10 cellular contexts compared by ENCODE assay signal in genomic region chrX:120358687-120359086, GRCh38. TPM values are rescaled to one million over a fixed set of nuclear protein-coding genes. Genes with fewer than 3 reads are reported as not detected.
DNase-seq lines count a peak whose midpoint lies in the region; ATAC-seq lines count a peak whose summit lies in the region.
"Had no signal": no experiment of that assay in that cellular context is flagged by ENCODE, and none has a peak within 500 bp of the region (broad histone marks: within the 10 kb centered on the region; RNA-seq: fewer than 3 reads in every experiment).

No MANE protein-coding gene starts in this region.

- ATAC-seq in GM18502 (IDR thresholded peaks at IDR 0.05; ENCODE audit: poor library complexity, unreplicated experiment) (no peak), GM18907 (IDR thresholded peaks at IDR 0.05; ENCODE audit: unreplicated experiment) (no peak)

- H3K4me1 Mint-ChIP-seq in activated naive CD8-positive, alpha-beta T cell treated with anti-CD3 and anti-CD28 coated beads for 36 hours: peaks cover 7% of the 10 kb centered on the region

- no peaks in the 10 kb centered on the region for H3K9me3 Mint-ChIP-seq in activated naive CD8-positive, alpha-beta T cell treated with anti-CD3 and anti-CD28 coated beads for 36 hours

- H3K36me3 Mint-ChIP-seq in activated naive CD8-positive, alpha-beta T cell treated with anti-CD3 and anti-CD28 coated beads for 36 hours: no peaks in the 10 kb centered on the region

- no peaks in the 10 kb centered on the region for H3K27me3 Mint-ChIP-seq in activated naive CD8-positive, alpha-beta T cell treated with anti-CD3 and anti-CD28 coated beads for 36 hours

- H3K27ac Mint-ChIP-seq in activated naive CD8-positive, alpha-beta T cell treated with anti-CD3 and anti-CD28 coated beads for 36 hours: no peak overlapping the region

- H3K4me3 Mint-ChIP-seq in activated naive CD8-positive, alpha-beta T cell treated with anti-CD3 and anti-CD28 coated beads for 36 hours: no peak overlapping the region

- peak; percentile 27 for DNase-seq in COR-L47 (lab: John Stamatoyannopoulos, UW)
- DNase-seq in HPDE6-E6E7 (ENCODE audit: extremely low spot score): peak; percentile 37
- DNase-seq in activated naive CD8-positive, alpha-beta T cell treated with anti-CD3 and anti-CD28 coated beads for 36 hours: peak; percentile 3
- peak in 42 of 56 donors; percentile 0 to 79 (median 19) for DNase-seq in nucleus accumbens (lab: John Stamatoyannopoulos, UW)
- no peak for DNase-seq in NCI-H2107 (lab: John Stamatoyannopoulos, UW)
- DNase-seq in NCI-H1930 (lab: John Stamatoyannopoulos, UW): no peak
- DNase-seq: midbrain, PC-9 had no signal

RNA-seq across cellular contexts. Expression of gene ATP1B4, which starts 3.2 kb away (rescaled TPM):
- total RNA-seq in activated naive CD8-positive, alpha-beta T cell treated with anti-CD3 and anti-CD28 coated beads for 36 hours: not detected
- total RNA-seq: PC-9 had no signal

RNA-seq across cellular contexts. Expression of gene TMEM255A, which starts 47.4 kb away (rescaled TPM):
- total RNA-seq in activated naive CD8-positive, alpha-beta T cell treated with anti-CD3 and anti-CD28 coated beads for 36 hours: not detected

Comparison
In these comparisons a context has a peak if more than half of its experiments do, and no peak if none do; other contexts are left out.
1. DNase-seq: peak in COR-L47 (single experiment), HPDE6-E6E7 (single experiment), activated naive CD8-positive, alpha-beta T cell treated with anti-CD3 and anti-CD28 coated beads for 36 hours (single experiment) and nucleus accumbens (42 of 56); none in NCI-H2107 (single experiment) and NCI-H1930 (0 of 2).